10 cellular contexts compared by ENCODE assay signal in the genomic region with DNA sequence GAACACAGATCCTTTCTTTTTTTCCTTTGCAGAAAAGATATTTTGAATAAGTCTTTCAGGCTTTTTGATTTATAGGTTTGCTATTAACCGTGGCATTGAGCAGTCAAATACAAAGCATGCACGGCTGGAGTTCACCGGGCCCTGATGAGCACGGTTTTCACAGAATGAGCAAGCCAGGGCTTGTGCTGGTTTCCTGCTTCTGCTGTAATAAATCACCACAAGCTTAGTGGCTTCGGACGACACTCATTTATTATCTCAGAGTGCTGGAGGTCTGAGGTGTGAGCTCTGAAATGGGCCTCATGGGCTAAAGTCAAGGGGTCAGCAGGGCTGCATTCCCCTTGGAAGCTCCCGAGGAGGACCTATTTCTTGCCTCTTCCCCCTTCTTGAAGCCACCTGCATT.
A peak's percentile ranks its signal among the peaks of the same experiment; 100 is the strongest.
DNase-seq lines count a peak whose midpoint lies in the region; ATAC-seq and TF ChIP-seq lines count a peak whose summit lies in the region.
"Had no signal": no experiment of that assay in that cellular context is flagged by ENCODE, and none has a peak within 500 bp of the region (broad histone marks: within the 10 kb centered on the region; RNA-seq: fewer than 3 reads in every experiment).

No MANE protein-coding gene starts in this region.

- ATAC-seq in HG02981 (IDR thresholded peaks at IDR 0.05; ENCODE audit: unreplicated experiment) = peak; percentile 83

- no peak overlapping the region for H3K27ac Mint-ChIP-seq in activated CD4-positive, alpha-beta memory T cell treated with anti-CD3 and anti-CD28 coated beads, Interleukin-2, amount 10 ng/mL, durations not matched to agents 7 days and 5 days
- H3K27ac Mint-ChIP-seq in activated CD4-positive, alpha-beta memory T cell treated with anti-CD3 and anti-CD28 coated beads for 36 hours = no peak overlapping the region
- peak overlapping the region; percentile 50 for H3K27ac Mint-ChIP-seq in type B pancreatic cell

- DNase-seq in activated CD4-positive, alpha-beta memory T cell treated with anti-CD3 and anti-CD28 coated beads, Interleukin-2, amount 10 ng/mL, durations not matched to agents 7 days and 5 days = peak; percentile 19
- DNase-seq in activated CD4-positive, alpha-beta memory T cell treated with anti-CD3 and anti-CD28 coated beads for 36 hours = no peak
- DNase-seq in NCI-H510A treated with DMSO at 0.1 percent for 48 hours (lab: John Stamatoyannopoulos, UW) = peak; percentile 89
- no peak for DNase-seq in type B pancreatic cell (ENCODE audit: extremely low spot score, unreplicated experiment)
- DNase-seq in coronary artery (ENCODE audit: low spot score) = no peak
- no peak for DNase-seq in SIG-M5 treated with dmso at 0.1 percent for 504 hours (lab: John Stamatoyannopoulos, UW; ENCODE audit: unreplicated experiment)
- no peak for DNase-seq in activated gamma-delta T cell treated with Interleukin-2 at 50 U/mL for 16 hours

- no peak for TF ChIP-seq CTCF in type B pancreatic cell (conservative IDR thresholded peaks at IDR 0.05)
- TF ChIP-seq CTCF in coronary artery (IDR thresholded peaks at IDR 0.05) = no peak

- no peak overlapping the region for H3K4me3 ChIP-seq in coronary artery
- H3K4me3 ChIP-seq: SK-N-MC, thoracic aorta had no signal

- H3K9me3 Mint-ChIP-seq in activated CD4-positive, alpha-beta memory T cell treated with anti-CD3 and anti-CD28 coated beads, Interleukin-2, amount 10 ng/mL, durations not matched to agents 7 days and 5 days = no peaks in the 10 kb centered on the region
- H3K9me3 Mint-ChIP-seq in activated CD4-positive, alpha-beta memory T cell treated with anti-CD3 and anti-CD28 coated beads for 36 hours = no peaks in the 10 kb centered on the region
- H3K9me3 Mint-ChIP-seq in type B pancreatic cell = no peaks in the 10 kb centered on the region

- CTCF ChIA-PET in activated CD4-positive, alpha-beta memory T cell treated with anti-CD3 and anti-CD28 coated beads, Interleukin-2, amount 10 ng/mL, durations not matched to agents 7 days and 5 days (lab: Charles Lee) = interaction anchor here (1.2 kb wide), 1 partner anchor 89 kb away, joined by 4 read pairs; no protein-coding TSS in a partner anchor
- CTCF ChIA-PET in activated CD4-positive, alpha-beta memory T cell treated with anti-CD3 and anti-CD28 coated beads for 36 hours (lab: Charles Lee) = no interaction called here

- H3K27ac ChIP-seq in coronary artery = no peak overlapping the region
- H3K27ac ChIP-seq: SK-N-MC, thoracic aorta had no signal

- peaks cover 6% of the 10 kb centered on the region for H3K27me3 Mint-ChIP-seq in activated CD4-positive, alpha-beta memory T cell treated with anti-CD3 and anti-CD28 coated beads, Interleukin-2, amount 10 ng/mL, durations not matched to agents 7 days and 5 days
- peaks cover 9% of the 10 kb centered on the region for H3K27me3 Mint-ChIP-seq in activated CD4-positive, alpha-beta memory T cell treated with anti-CD3 and anti-CD28 coated beads for 36 hours
- H3K27me3 Mint-ChIP-seq in type B pancreatic cell = no peaks in the 10 kb centered on the region

- peaks cover 3% of the 10 kb centered on the region for H3K4me1 Mint-ChIP-seq in activated CD4-positive, alpha-beta memory T cell treated with anti-CD3 and anti-CD28 coated beads, Interleukin-2, amount 10 ng/mL, durations not matched to agents 7 days and 5 days
- H3K4me1 Mint-ChIP-seq in activated CD4-positive, alpha-beta memory T cell treated with anti-CD3 and anti-CD28 coated beads for 36 hours (ENCODE audit: low read depth) = no peaks in the 10 kb centered on the region
- H3K4me1 Mint-ChIP-seq in type B pancreatic cell (ENCODE audit: unreplicated experiment) = peaks cover 42% of the 10 kb centered on the region

- H3K4me3 Mint-ChIP-seq in activated CD4-positive, alpha-beta memory T cell treated with anti-CD3 and anti-CD28 coated beads, Interleukin-2, amount 10 ng/mL, durations not matched to agents 7 days and 5 days = no peak overlapping the region
- no peak overlapping the region for H3K4me3 Mint-ChIP-seq in activated CD4-positive, alpha-beta memory T cell treated with anti-CD3 and anti-CD28 coated beads for 36 hours
- peak overlapping the region; percentile 26 for H3K4me3 Mint-ChIP-seq in type B pancreatic cell

- POLR2A ChIA-PET in activated CD4-positive, alpha-beta memory T cell treated with anti-CD3 and anti-CD28 coated beads, Interleukin-2, amount 10 ng/mL, durations not matched to agents 7 days and 5 days (lab: Charles Lee) = no interaction called here
- POLR2A ChIA-PET in activated CD4-positive, alpha-beta memory T cell treated with anti-CD3 and anti-CD28 coated beads for 36 hours (lab: Charles Lee) = no interaction called here

- intact Hi-C loops in activated CD4-positive, alpha-beta memory T cell treated with anti-CD3 and anti-CD28 coated beads for 36 hours (cut with micrococcal nuclease) = no loop called here

- H3K36me3 Mint-ChIP-seq in activated CD4-positive, alpha-beta memory T cell treated with anti-CD3 and anti-CD28 coated beads, Interleukin-2, amount 10 ng/mL, durations not matched to agents 7 days and 5 days (ENCODE audit: low read depth) = no peaks in the 10 kb centered on the region
- H3K36me3 Mint-ChIP-seq in activated CD4-positive, alpha-beta memory T cell treated with anti-CD3 and anti-CD28 coated beads for 36 hours = no peaks in the 10 kb centered on the region
- H3K36me3 Mint-ChIP-seq in type B pancreatic cell = no peaks in the 10 kb centered on the region

Comparison
In these comparisons a context has a peak if more than half of its experiments do, and no peak if none do; other contexts are left out.
1. DNase-seq: peak in activated CD4-positive, alpha-beta memory T cell treated with anti-CD3 and anti-CD28 coated beads, Interleukin-2, amount 10 ng/mL, durations not matched to agents 7 days and 5 days (single experiment) and NCI-H510A treated with DMSO at 0.1 percent for 48 hours (single experiment); none in activated CD4-positive, alpha-beta memory T cell treated with anti-CD3 and anti-CD28 coated beads for 36 hours (single experiment), type B pancreatic cell (single experiment), coronary artery (single experiment), SIG-M5 treated with dmso at 0.1 percent for 504 hours (single experiment) and activated gamma-delta T cell treated with Interleukin-2 at 50 U/mL for 16 hours (single experiment).